Comparison of ENCODE assay signal across 34 cellular contexts in the genomic region with DNA sequence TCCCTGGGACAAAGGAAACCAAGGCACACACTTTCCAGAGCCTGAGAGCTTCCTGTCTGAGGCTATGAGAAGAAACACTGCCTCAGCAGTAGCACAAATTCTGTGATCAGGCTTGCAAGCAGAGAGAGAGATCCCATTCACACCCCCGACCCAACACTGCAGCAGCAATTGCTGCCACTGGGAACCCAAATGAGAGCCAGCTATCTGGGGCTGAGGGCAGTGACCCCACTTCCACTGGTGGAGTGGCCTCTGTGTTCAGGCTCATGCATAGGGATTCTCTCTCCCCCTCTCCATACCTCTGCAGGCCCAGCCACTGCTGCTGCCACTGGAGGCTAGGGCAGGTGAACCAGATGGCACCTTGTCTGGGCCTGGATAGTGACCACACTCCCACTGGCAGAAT.
"Had no signal": no experiment of that assay in that cellular context is flagged by ENCODE, and none has a peak within 500 bp of the region (broad histone marks: within the 10 kb centered on the region; RNA-seq: fewer than 3 reads in every experiment).

No MANE protein-coding gene starts in this region.

- H3K4me3 ChIP-seq: ascending aorta, cardiac muscle cell had no signal

- H3K4me1 ChIP-seq: ascending aorta had no signal

- H3K4me3 Mint-ChIP-seq: activated B cell treated with CpG ODN at 0.5 μM for 24 hours; activated CD4-positive, alpha-beta memory T cell treated with anti-CD3 and anti-CD28 coated beads for 36 hours; activated CD4-positive, alpha-beta T cell treated with anti-CD3 and anti-CD28 coated beads, Interleukin-2, amount 10 ng/mL, durations not matched to agents 24 days and 14 days; activated CD8-positive, alpha-beta T cell treated with anti-CD3 and anti-CD28 coated beads for 36 hours; activated naive CD4-positive, alpha-beta T cell treated with anti-CD3 and anti-CD28 coated beads for 36 hours; activated naive CD8-positive, alpha-beta T cell treated with anti-CD3 and anti-CD28 coated beads for 36 hours; activated T-cell treated with anti-CD3 and anti-CD28 coated beads, Interleukin-2, amount 50 U/mL, for 4 hours; activated T-cell treated with anti-CD3 and anti-CD28 coated beads, Interleukin-2, amount 50 U/mL, for 72 hours; activated T-helper 1 cell treated with anti-CD3 and anti-CD28 coated beads, Interleukin-12 subunit alpha, Interleukin-12 subunit beta, Interleukin-2, Interleukin-4 antibody, amounts not matched to agents 30 ng/mL and 10 ng/mL and 1 ng/mL, durations not matched to agents 14 hours and 24 hours and 36 hours; activated T-helper 17 cell treated with anti-CD3 and anti-CD28 coated beads, Interleukin-2, amount 50 U/mL, for 72 hours; brain; T-helper 1 cell treated with Interleukin-12 subunit alpha and Interleukin-12 subunit beta and Interleukin-4 antibody, amounts not matched to agents 30 μg/mL and 1 μg/mL, for 36 hours; T-helper 2 cell treated with Interferon-gamma antibody and Interleukin-4, amounts not matched to agents 5 μg/mL and 100 μg/mL, for 36 hours had no signal

- H3K27me3 ChIP-seq: ascending aorta, cardiac muscle cell had no signal

- H3K9me3 ChIP-seq: ascending aorta had no signal

- H3K36me3 Mint-ChIP-seq: activated CD4-positive, alpha-beta memory T cell treated with anti-CD3 and anti-CD28 coated beads for 36 hours; activated naive CD8-positive, alpha-beta T cell treated with anti-CD3 and anti-CD28 coated beads for 36 hours had no signal

- H3K4me1 Mint-ChIP-seq: activated B cell treated with CpG ODN at 0.5 μM for 24 hours; activated T-helper 17 cell treated with anti-CD3 and anti-CD28 coated beads, Interleukin-2, amount 50 U/mL, for 72 hours; brain had no signal

- H3K36me3 ChIP-seq: ascending aorta, cardiac muscle cell had no signal

- H3K9me3 Mint-ChIP-seq: activated B cell treated with CpG ODN at 0.5 μM for 24 hours; activated CD4-positive, alpha-beta memory T cell treated with anti-CD3 and anti-CD28 coated beads for 36 hours; activated CD4-positive, alpha-beta T cell treated with anti-CD3 and anti-CD28 coated beads, Interleukin-2, amount 10 ng/mL, durations not matched to agents 24 days and 14 days; activated T-helper 1 cell treated with anti-CD3 and anti-CD28 coated beads, Interleukin-12 subunit alpha, Interleukin-12 subunit beta, Interleukin-2, Interleukin-4 antibody, amounts not matched to agents 30 ng/mL and 10 ng/mL and 1 ng/mL, durations not matched to agents 14 hours and 24 hours and 36 hours; activated T-helper 17 cell treated with anti-CD3 and anti-CD28 coated beads, Interleukin-2, amount 50 U/mL, for 72 hours; T-helper 1 cell treated with Interleukin-12 subunit alpha and Interleukin-12 subunit beta and Interleukin-4 antibody, amounts not matched to agents 30 μg/mL and 1 μg/mL, for 36 hours; T-helper 2 cell treated with Interferon-gamma antibody and Interleukin-4, amounts not matched to agents 5 μg/mL and 100 μg/mL, for 36 hours had no signal

- H3K27me3 Mint-ChIP-seq: activated B cell treated with CpG ODN at 0.5 μM for 24 hours; activated CD4-positive, alpha-beta memory T cell treated with anti-CD3 and anti-CD28 coated beads for 36 hours; activated CD4-positive, alpha-beta T cell treated with anti-CD3 and anti-CD28 coated beads, Interleukin-2, amount 10 ng/mL, durations not matched to agents 24 days and 14 days; activated T-helper 17 cell treated with anti-CD3 and anti-CD28 coated beads, Interleukin-2, amount 50 U/mL, for 72 hours; brain had no signal

- H3K27ac ChIP-seq: ascending aorta, cardiac muscle cell, VCaP had no signal

- DNase-seq: activated B cell treated with CpG ODN at 0.5 μM for 24 hours; activated CD4-positive, alpha-beta memory T cell treated with anti-CD3 and anti-CD28 coated beads for 36 hours; activated CD4-positive, alpha-beta T cell treated with anti-CD3 and anti-CD28 coated beads for 4 hours; activated CD4-positive, alpha-beta T cell treated with anti-CD3 and anti-CD28 coated beads, Interleukin-2, amount 10 ng/mL, durations not matched to agents 24 days and 14 days; activated CD4-positive, alpha-beta T cell treated with anti-CD3 and anti-CD28 coated beads, Interleukin-2, amount 50 U/mL, for 1 hour; activated CD4-positive, alpha-beta T cell treated with anti-CD3 and anti-CD28 coated beads, Interleukin-2, amount 50 U/mL, for 4 hours; activated CD4-positive, CD25-positive, alpha-beta regulatory T cell treated with anti-CD3 and anti-CD28 coated beads, Interleukin-2, amount 50 U/mL, for 72 hours; activated CD8-positive, alpha-beta memory T cell treated with anti-CD3 and anti-CD28 coated beads, Interleukin-2, amount 50 U/mL, for 4 hours; activated CD8-positive, alpha-beta T cell treated with anti-CD3 and anti-CD28 coated beads for 36 hours; activated effector memory CD4-positive, alpha-beta T cell treated with anti-CD3 and anti-CD28 coated beads, Interleukin-2, amount 50 U/mL, for 16 hours; activated gamma-delta T cell treated with Interleukin-2 at 50 U/mL for 16 hours; activated naive CD4-positive, alpha-beta T cell; activated naive CD4-positive, alpha-beta T cell treated with anti-CD3 and anti-CD28 coated beads for 36 hours; activated naive CD4-positive, alpha-beta T cell treated with anti-CD3 and anti-CD28 coated beads, Interleukin-2, amount 50 U/mL, for 16 hours; activated naive CD8-positive, alpha-beta T cell treated with anti-CD3 and anti-CD28 coated beads for 36 hours; activated T-cell treated with anti-CD3 and anti-CD28 coated beads for 4 hours; activated T-cell treated with anti-CD3 and anti-CD28 coated beads, Interleukin-2, amount 50 U/mL, for 1 hour; activated T-cell treated with anti-CD3 and anti-CD28 coated beads, Interleukin-2, amount 50 U/mL, for 4 hours; activated T-cell treated with anti-CD3 and anti-CD28 coated beads, Interleukin-2, amount 50 U/mL, for 72 hours; amygdala; anterior cingulate cortex; central memory CD4-positive, alpha-beta T cell; T-helper 1 cell; T-helper 2 cell; T-helper 9 cell had no signal

- H3K27ac Mint-ChIP-seq: activated B cell treated with CpG ODN at 0.5 μM for 24 hours; activated CD4-positive, alpha-beta memory T cell treated with anti-CD3 and anti-CD28 coated beads for 36 hours; activated CD4-positive, alpha-beta T cell treated with anti-CD3 and anti-CD28 coated beads, Interleukin-2, amount 10 ng/mL, durations not matched to agents 24 days and 14 days; activated CD8-positive, alpha-beta T cell treated with anti-CD3 and anti-CD28 coated beads for 36 hours; activated naive CD4-positive, alpha-beta T cell treated with anti-CD3 and anti-CD28 coated beads for 36 hours; activated naive CD4-positive, alpha-beta T cell treated with anti-CD3 and anti-CD28 coated beads, Interleukin-2, amount 50 U/mL, for 72 hours; activated naive CD8-positive, alpha-beta T cell treated with anti-CD3 and anti-CD28 coated beads for 36 hours; activated T-cell treated with anti-CD3 and anti-CD28 coated beads, Interleukin-2, amount 50 U/mL, for 72 hours; activated T-helper 1 cell treated with anti-CD3 and anti-CD28 coated beads, Interleukin-12 subunit alpha, Interleukin-12 subunit beta, Interleukin-2, Interleukin-4 antibody, amounts not matched to agents 30 ng/mL and 10 ng/mL and 1 ng/mL, durations not matched to agents 14 hours and 24 hours and 36 hours; activated T-helper 17 cell treated with anti-CD3 and anti-CD28 coated beads, Interleukin-2, amount 50 U/mL, for 72 hours; brain; T-helper 1 cell treated with Interleukin-12 subunit alpha and Interleukin-12 subunit beta and Interleukin-4 antibody, amounts not matched to agents 30 μg/mL and 1 μg/mL, for 36 hours; T-helper 2 cell treated with Interferon-gamma antibody and Interleukin-4, amounts not matched to agents 5 μg/mL and 100 μg/mL, for 36 hours had no signal

- ATAC-seq: activated CD8-positive, alpha-beta T cell treated with anti-CD3 and anti-CD28 coated beads for 36 hours; activated naive CD4-positive, alpha-beta T cell treated with anti-CD3 and anti-CD28 coated beads, Interleukin-2, amount 50 U/mL, for 72 hours; activated T-cell treated with anti-CD3 and anti-CD28 coated beads, Interleukin-2, amount 50 U/mL, for 4 hours; activated T-cell treated with anti-CD3 and anti-CD28 coated beads, Interleukin-2, amount 50 U/mL, for 72 hours; activated T-helper 17 cell treated with anti-CD3 and anti-CD28 coated beads, Interleukin-2, amount 50 U/mL, for 72 hours had no signal
